Comparison of ENCODE assay signal across 23 cellular contexts in genomic region chr3:70857926-70858325, GRCh38.
DNase-seq lines count a peak whose midpoint lies in the region; ATAC-seq and TF ChIP-seq lines count a peak whose summit lies in the region.
"Had no signal": no experiment of that assay in that cellular context is flagged by ENCODE, and none has a peak within 500 bp of the region (broad histone marks: within the 10 kb centered on the region; RNA-seq: fewer than 3 reads in every experiment).

No MANE protein-coding gene starts in this region.

- DNase-seq in IMR-90 (peak; percentile 64), mammary epithelial cell (no peak), foreskin keratinocyte (no peak), GDM1 (lab: John Stamatoyannopoulos, UW) (no peak), NCI-H2227 (lab: John Stamatoyannopoulos, UW; ENCODE audit: unreplicated experiment) (no peak), pons (ENCODE audit: low spot score) (no peak)
- DNase-seq: activated B cell treated with CpG ODN at 0.5 μM for 24 hours; activated CD4-positive, alpha-beta T cell treated with anti-CD3 and anti-CD28 coated beads, Interleukin-2, amount 10 ng/mL, durations not matched to agents 7 days and 5 days; activated effector memory CD4-positive, alpha-beta T cell treated with anti-CD3 and anti-CD28 coated beads, Interleukin-2, amount 50 U/mL, for 16 hours; activated T-cell treated with anti-CD3 and anti-CD28 coated beads, Interleukin-2, amount 50 U/mL, for 1 hour; anterior cingulate cortex; DMS79 treated with DMSO at 0.1 percent for 48 hours; dorsolateral prefrontal cortex; GF-D8; glutamatergic neuron; NCI-H1694; NCI-H510A; right lobe of liver; RPMI8226; stimulated activated CD4-positive, alpha-beta T cell treated with anti-CD3 and anti-CD28 coated beads, Interleukin-12 subunit alpha, Interleukin-12 subunit beta, amount 100 ng/mL, for 4 hours; stimulated activated CD4-positive, alpha-beta T cell treated with anti-CD3 and anti-CD28 coated beads, Interleukin-4, amount 100 ng/mL, for 1 hour had no signal

- H2BK20ac ChIP-seq in IMR-90 (ENCODE audit: low read depth, low read length): peak overlapping the region; percentile 88

- in situ Hi-C loops in IMR-90 (cut with MboI; ENCODE audit: low sequenced_read_pairs) (no loop called here), mammary epithelial cell (cut with MboI; ENCODE audit: low sequenced_read_pairs in 2 of 2) (no loop called here)

- peak overlapping the region; percentile 77 for H3K4me2 ChIP-seq in IMR-90 (ENCODE audit: low read depth, low read length)
- peak overlapping the region; percentile 28 for H3K4me2 ChIP-seq in mammary epithelial cell (ENCODE audit: insufficient read depth, low read depth, low read length)
- H3K4me2 ChIP-seq in skeletal muscle satellite cell (ENCODE audit: low read length): peak overlapping the region; percentile 40

- H3K4ac ChIP-seq in IMR-90 (ENCODE audit: low read depth, low read length): peak overlapping the region; percentile 70; the same call in 1 of the 2 replicates

- no CpG with 5 or more reads among the region's 7 CpGs for WGBS in IMR-90 (ENCODE audit: extremely low coverage in 2 of 2, insufficient read length in 1 of 2), 2 experiments
- 21% methylated on average over 7 of the region's 7 CpGs for WGBS in mammary epithelial cell (ENCODE audit: low coverage, missing lambda C conversion rate)

- TF ChIP-seq RAD21 in IMR-90 (IDR thresholded peaks at IDR 0.05; ENCODE audit: low read length): no peak

- ATAC-seq in IMR-90 (ENCODE audit: low read depth) (no peak), foreskin keratinocyte (no peak)
- ATAC-seq: right lobe of liver had no signal

- BruUV-seq in IMR-90 (replicated peaks; lab: Mats Ljungman, UMichigan) (no TSS peak), mammary epithelial cell (replicated peaks; lab: Mats Ljungman, UMichigan) (no TSS peak)

- peaks cover 28% of the 10 kb centered on the region for H3K4me1 ChIP-seq in IMR-90 (ENCODE audit: control insufficient read depth, insufficient read depth, low read length)
- H3K4me1 ChIP-seq in mammary epithelial cell (ENCODE audit: insufficient read depth, low read length): peaks cover 35% of the 10 kb centered on the region
- H3K4me1 ChIP-seq in foreskin keratinocyte: no peaks in the 10 kb centered on the region
- H3K4me1 ChIP-seq in skeletal muscle satellite cell (ENCODE audit: control insufficient read depth, insufficient read depth, low read length): peaks cover 67% of the 10 kb centered on the region
- H3K4me1 ChIP-seq: right lobe of liver had no signal

- H2AK5ac ChIP-seq in IMR-90 (ENCODE audit: low read depth, low read length): peak overlapping the region; percentile 41; the same call in 1 of the 2 replicates

- H4K20me1 ChIP-seq in IMR-90 (ENCODE audit: insufficient read depth, low read length): no peaks in the 10 kb centered on the region
- H4K20me1 ChIP-seq in mammary epithelial cell (ENCODE audit: insufficient read depth, low read length): no peaks in the 10 kb centered on the region

- no peaks in the 10 kb centered on the region for H3K9me3 ChIP-seq in IMR-90 (ENCODE audit: control insufficient read depth, insufficient read depth, low read length)
- no peaks in the 10 kb centered on the region for H3K9me3 ChIP-seq in mammary epithelial cell (replicated peaks; ENCODE audit: insufficient read depth, low read length)
- H3K9me3 ChIP-seq in skeletal muscle satellite cell (replicated peaks; ENCODE audit: low read length): no peaks in the 10 kb centered on the region
- H3K9me3 ChIP-seq: right lobe of liver had no signal

- peak overlapping the region; percentile 70; the same call in 1 of the 2 replicates for H4K91ac ChIP-seq in IMR-90 (ENCODE audit: insufficient read depth, low read depth, low read length)

- H3K4me3 ChIP-seq in IMR-90 (ENCODE audit: insufficient read depth, low read depth, low read length) (no peak overlapping the region), mammary epithelial cell (replicated peaks in 1 of 3; ENCODE audit: insufficient read depth in 1 of 3, low read depth in 2 of 3, low read length in 3 of 3) (no peak overlapping the region), skeletal muscle satellite cell (ENCODE audit: low read length) (no peak overlapping the region)
- H3K4me3 ChIP-seq: dorsolateral prefrontal cortex, right lobe of liver had no signal

- peak overlapping the region; percentile 84; the same call in 1 of the 2 replicates for H3K18ac ChIP-seq in IMR-90 (ENCODE audit: low read depth, low read length)

- H4K5ac ChIP-seq in IMR-90 (ENCODE audit: low read depth, low read length): peak overlapping the region; percentile 82

- H3K14ac ChIP-seq in IMR-90 (replicated peaks; ENCODE audit: low read depth, low read length): 0 out of 2 replicates have a peak overlapping the region, but pooled peaks have one; percentile 71

- H4K8ac ChIP-seq in IMR-90 (ENCODE audit: low read depth in 2 of 2, low read length in 2 of 2): peak overlapping the region; percentile 51 to 57; a peak in 3 of 4 replicates

- H2BK15ac ChIP-seq in IMR-90 (ENCODE audit: low read depth, low read length): peak overlapping the region; percentile 62; the same call in 1 of the 3 replicates

- dilution Hi-C loops in IMR-90 (cut with HindIII; ENCODE audit: low sequenced_read_pairs, unreplicated experiment): no loop called here
- dilution Hi-C loops in mammary epithelial cell (cut with HindIII; ENCODE audit: low sequenced_read_pairs): no loop called here

- H2BK5ac ChIP-seq in IMR-90 (ENCODE audit: low read depth, low read length, poor library complexity, severe bottlenecking): peak overlapping the region; percentile 82

- no peaks in the 10 kb centered on the region for H3K79me2 ChIP-seq in mammary epithelial cell (ENCODE audit: insufficient read depth, low read length)

- no peak overlapping the region for H3K56ac ChIP-seq in IMR-90 (ENCODE audit: extremely low read depth, insufficient read depth, low read length)

- TF ChIP-seq POLR2A in IMR-90 (IDR thresholded peaks at IDR 0.05; ENCODE audit: low read depth, low read length): no peak

- H3K9ac ChIP-seq in IMR-90 (ENCODE audit: low read depth, low read length) (no peak overlapping the region), mammary epithelial cell (ENCODE audit: insufficient read depth, low read length) (no peak overlapping the region), skeletal muscle satellite cell (ENCODE audit: low read depth, low read length) (no peak overlapping the region)

- no peaks in the 10 kb centered on the region for H3K36me3 ChIP-seq in IMR-90 (ENCODE audit: control insufficient read depth, insufficient read depth, low read length)
- H3K36me3 ChIP-seq in mammary epithelial cell (ENCODE audit: insufficient read depth, low read length): no peaks in the 10 kb centered on the region
- H3K36me3 ChIP-seq in skeletal muscle satellite cell (ENCODE audit: insufficient read depth, low read length): no peaks in the 10 kb centered on the region
- H3K36me3 ChIP-seq: right lobe of liver had no signal

- peak overlapping the region; percentile 39; the same call in 1 of the 2 replicates for H3K23ac ChIP-seq in IMR-90 (ENCODE audit: low read depth, low read length)

- CTCF ChIA-PET in IMR-90 (lab: Yijun Ruan, JAX): interaction anchor here (0.6 kb wide), 1 partner anchor 875 kb away, joined by 3 read pairs; no protein-coding TSS in a partner anchor
- CTCF ChIA-PET in mammary epithelial cell (lab: Charles Lee; ENCODE audit: low non-redundant PET): no interaction called here

- peak overlapping the region; percentile 48 for H3K27ac ChIP-seq in IMR-90 (ENCODE audit: insufficient read depth, low read length)
- H3K27ac ChIP-seq in mammary epithelial cell (ENCODE audit: insufficient read depth, low read depth, low read length): peak overlapping the region; percentile 87
- peak overlapping the region; percentile 84 for H3K27ac ChIP-seq in foreskin keratinocyte
- H3K27ac ChIP-seq: C4-2B, dorsolateral prefrontal cortex, right lobe of liver had no signal

- no peaks in the 10 kb centered on the region; a peak in 1 of 4 replicates for H3K79me1 ChIP-seq in IMR-90 (ENCODE audit: low read depth in 1 of 2, low read length in 2 of 2)

- TF ChIP-seq CTCF in IMR-90 (conservative IDR thresholded peaks at IDR 0.05; ENCODE audit: low read depth, low read length): no peak
- TF ChIP-seq CTCF in mammary epithelial cell (conservative IDR thresholded peaks at IDR 0.05 in 1 of 2, IDR thresholded peaks at IDR 0.05 in 1 of 2; ENCODE audit: extremely low read depth in 1 of 2, insufficient read depth in 1 of 2, low read depth in 1 of 2, low read length in 2 of 2): no peak
- TF ChIP-seq CTCF in foreskin keratinocyte (conservative IDR thresholded peaks at IDR 0.05): no peak

- peak overlapping the region; percentile 68; the same call in 1 of the 2 replicates for H2BK120ac ChIP-seq in IMR-90 (ENCODE audit: low read depth, low read length)

- POLR2A ChIA-PET in IMR-90 (lab: Charles Lee; ENCODE audit: unreplicated experiment): no interaction called here

- intact Hi-C loops in IMR-90 (cut with micrococcal nuclease) (loop anchor here (5.0 kb wide), 1 partner anchor 94 kb away; no protein-coding TSS in a partner anchor), mammary epithelial cell (cut with micrococcal nuclease) (no loop called here)

- no peak overlapping the region for H2AK9ac ChIP-seq in IMR-90 (replicated peaks; ENCODE audit: low read depth, low read length, poor library complexity)

- H2AFZ ChIP-seq in IMR-90 (replicated peaks; ENCODE audit: low read length, poor library complexity): no peak overlapping the region
- H2AFZ ChIP-seq in mammary epithelial cell (ENCODE audit: low read depth, low read length): peak overlapping the region; percentile 75

- H3K27me3 ChIP-seq in IMR-90 (ENCODE audit: control insufficient read depth, insufficient read depth, low read length): no peaks in the 10 kb centered on the region
- no peaks in the 10 kb centered on the region for H3K27me3 ChIP-seq in mammary epithelial cell (ENCODE audit: insufficient read depth, low read length)
- no peaks in the 10 kb centered on the region for H3K27me3 ChIP-seq in foreskin keratinocyte
- no peaks in the 10 kb centered on the region for H3K27me3 ChIP-seq in skeletal muscle satellite cell (ENCODE audit: control insufficient read depth, insufficient read depth, low read length)
- H3K27me3 ChIP-seq: dorsolateral prefrontal cortex, right lobe of liver had no signal

- H3K9me1 ChIP-seq in IMR-90 (ENCODE audit: insufficient read depth, low read length): peaks cover 14% of the 10 kb centered on the region

TF ChIP-seq in IMR-90, 13 proteins besides CTCF, POLR2A, EP300 and RAD21 (continues in another document):
- TF ChIP-seq BHLHE40 (IDR thresholded peaks at IDR 0.05; ENCODE audit: low read depth, low read length) (no peak), SMC3 (IDR thresholded peaks at IDR 0.05; ENCODE audit: low read depth, low read length) (no peak), RFX5 (IDR thresholded peaks at IDR 0.05; ENCODE audit: low read depth, low read length) (no peak), FOS (IDR thresholded peaks at IDR 0.05; ENCODE audit: low read depth, low read length) (no peak)
